Comparison of ENCODE assay signal across 8 cellular contexts in genomic region chrX:55160685-55161552, GRCh38. TPM values are rescaled to one million over a fixed set of nuclear protein-coding genes. Genes with fewer than 3 reads are reported as not detected.
DNase-seq lines count a peak whose midpoint lies in the region; ATAC-seq and TF ChIP-seq lines count a peak whose summit lies in the region.

No MANE protein-coding gene starts in this region.

- no peaks in the 10 kb centered on the region for H3K36me3 ChIP-seq in suprapubic skin

- 40% methylated on average over 49 of the region's 63 CpGs for WGBS in suprapubic skin

- peak; percentile 95 for ATAC-seq in HG02571 (IDR thresholded peaks at IDR 0.05; ENCODE audit: unreplicated experiment)

- peak overlapping the region; percentile 58 for H3K4me3 ChIP-seq in suprapubic skin

- DNase-seq in GM10266 (ENCODE audit: extremely low spot score) (peak; percentile 53), NAMALWA (ENCODE audit: low spot score) (peak; percentile 90), SK-MEL-5 (ENCODE audit: low read depth, low spot score) (peak; percentile 90), glomerular endothelial cell (ENCODE audit: extremely low read depth, low read depth, low spot score) (peak; percentile 22), nucleus accumbens (lab: John Stamatoyannopoulos, UW) (peak; percentile 31 to 93 (median 86)), suprapubic skin (ENCODE audit: low spot score in 2 of 2) (peak; percentile 92 to 94)
- DNase-seq in activated naive CD4-positive, alpha-beta T cell treated with anti-CD3 and anti-CD28 coated beads, Interleukin-2, amount 50 U/mL, for 16 hours, result peak; percentile 86

- no peaks in the 10 kb centered on the region for H3K27me3 ChIP-seq in suprapubic skin

- peak overlapping the region; percentile 88 for H3K27ac ChIP-seq in suprapubic skin

- peak; percentile 10 to 74 for TF ChIP-seq POLR2A in suprapubic skin (IDR thresholded peaks at IDR 0.05)

- TF ChIP-seq CTCF in GM10266 (IDR thresholded peaks at IDR 0.05; ENCODE audit: control insufficient read depth, insufficient read depth, low read depth, missing control alignments) (peak; percentile 57), suprapubic skin (IDR thresholded peaks at IDR 0.05) (peak; percentile 10 to 44)

- no peaks in the 10 kb centered on the region for H3K9me3 ChIP-seq in suprapubic skin

- H3K4me1 ChIP-seq in suprapubic skin, result peaks cover 9% of the 10 kb centered on the region

- TF ChIP-seq EP300 in suprapubic skin (IDR thresholded peaks at IDR 0.05), result no peak

- in situ Hi-C loops in SK-MEL-5 (cut with HindIII; ENCODE audit: low pct_unique_long_range_greater_than_20kb, low sequenced_read_pairs), result no loop called here

RNA-seq across cellular contexts. Expression of gene PAGE5, which starts 59.2 kb away (rescaled TPM):
- total RNA-seq in SK-MEL-5 (2014; rRNA removed; shearing (Covaris generic)), result 18.9 and 23.7 TPM in 2 replicates
- polyA plus RNA-seq in SK-MEL-5 (2015; cell fraction: cytosol; rRNA removed), result 8.7 and 10.4 TPM in 2 replicates
- 6.5 TPM in 1 of 2 replicates, not detected in the other for polyA plus RNA-seq in SK-MEL-5 (2015; cell fraction: nucleus; rRNA removed)
- total RNA-seq in glomerular endothelial cell, result not detected in 2 replicates
- not detected for total RNA-seq in suprapubic skin

Comparison
In these comparisons a context has a peak if more than half of its experiments do, and no peak if none do; other contexts are left out.
1. Peak in every context shown above with its lines: DNase-seq, ATAC-seq, H3K4me3 ChIP-seq and H3K27ac ChIP-seq.
2. DNase-seq: peak in every context shown above with its lines; median percentile 93 in suprapubic skin; 90 in NAMALWA; 90 in SK-MEL-5; 86 in activated naive CD4-positive, alpha-beta T cell treated with anti-CD3 and anti-CD28 coated beads, Interleukin-2, amount 50 U/mL, for 16 hours; 86 in nucleus accumbens; 53 in GM10266; 22 in glomerular endothelial cell.
3. RNA of gene PAGE5, which starts 59.2 kb away (total RNA-seq): 18.9 to 23.7 TPM in SK-MEL-5; not detected in glomerular endothelial cell and not detected in suprapubic skin; every median in the first group is over 10 times any median in the second.